Comparison of ENCODE assay signal across 1 cellular context in the genomic region with DNA sequence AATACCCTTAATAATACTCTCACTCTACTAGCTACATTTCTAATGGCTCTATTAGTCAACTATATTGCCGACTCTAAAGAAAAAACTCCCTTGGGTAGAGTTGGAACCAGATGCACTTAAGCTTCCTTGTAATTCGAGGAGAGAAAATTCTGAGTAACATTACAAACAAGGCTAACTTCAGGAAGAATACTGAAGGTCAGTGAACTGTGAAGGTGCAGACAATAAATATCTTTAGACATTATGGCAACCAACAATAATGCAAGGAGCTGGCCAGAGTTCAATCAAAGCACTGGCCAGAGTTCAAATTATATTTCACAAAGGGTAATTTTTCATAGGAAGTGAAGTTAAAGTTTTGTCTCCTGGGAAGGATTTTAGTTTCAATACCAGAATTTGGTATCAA.
TF ChIP-seq lines count a peak whose summit lies in the region.

No MANE protein-coding gene starts in this region.

TF ChIP-seq in GM23338, 12 proteins besides CTCF, POLR2A, EP300 and RAD21:
- TF ChIP-seq, protein P1, sequence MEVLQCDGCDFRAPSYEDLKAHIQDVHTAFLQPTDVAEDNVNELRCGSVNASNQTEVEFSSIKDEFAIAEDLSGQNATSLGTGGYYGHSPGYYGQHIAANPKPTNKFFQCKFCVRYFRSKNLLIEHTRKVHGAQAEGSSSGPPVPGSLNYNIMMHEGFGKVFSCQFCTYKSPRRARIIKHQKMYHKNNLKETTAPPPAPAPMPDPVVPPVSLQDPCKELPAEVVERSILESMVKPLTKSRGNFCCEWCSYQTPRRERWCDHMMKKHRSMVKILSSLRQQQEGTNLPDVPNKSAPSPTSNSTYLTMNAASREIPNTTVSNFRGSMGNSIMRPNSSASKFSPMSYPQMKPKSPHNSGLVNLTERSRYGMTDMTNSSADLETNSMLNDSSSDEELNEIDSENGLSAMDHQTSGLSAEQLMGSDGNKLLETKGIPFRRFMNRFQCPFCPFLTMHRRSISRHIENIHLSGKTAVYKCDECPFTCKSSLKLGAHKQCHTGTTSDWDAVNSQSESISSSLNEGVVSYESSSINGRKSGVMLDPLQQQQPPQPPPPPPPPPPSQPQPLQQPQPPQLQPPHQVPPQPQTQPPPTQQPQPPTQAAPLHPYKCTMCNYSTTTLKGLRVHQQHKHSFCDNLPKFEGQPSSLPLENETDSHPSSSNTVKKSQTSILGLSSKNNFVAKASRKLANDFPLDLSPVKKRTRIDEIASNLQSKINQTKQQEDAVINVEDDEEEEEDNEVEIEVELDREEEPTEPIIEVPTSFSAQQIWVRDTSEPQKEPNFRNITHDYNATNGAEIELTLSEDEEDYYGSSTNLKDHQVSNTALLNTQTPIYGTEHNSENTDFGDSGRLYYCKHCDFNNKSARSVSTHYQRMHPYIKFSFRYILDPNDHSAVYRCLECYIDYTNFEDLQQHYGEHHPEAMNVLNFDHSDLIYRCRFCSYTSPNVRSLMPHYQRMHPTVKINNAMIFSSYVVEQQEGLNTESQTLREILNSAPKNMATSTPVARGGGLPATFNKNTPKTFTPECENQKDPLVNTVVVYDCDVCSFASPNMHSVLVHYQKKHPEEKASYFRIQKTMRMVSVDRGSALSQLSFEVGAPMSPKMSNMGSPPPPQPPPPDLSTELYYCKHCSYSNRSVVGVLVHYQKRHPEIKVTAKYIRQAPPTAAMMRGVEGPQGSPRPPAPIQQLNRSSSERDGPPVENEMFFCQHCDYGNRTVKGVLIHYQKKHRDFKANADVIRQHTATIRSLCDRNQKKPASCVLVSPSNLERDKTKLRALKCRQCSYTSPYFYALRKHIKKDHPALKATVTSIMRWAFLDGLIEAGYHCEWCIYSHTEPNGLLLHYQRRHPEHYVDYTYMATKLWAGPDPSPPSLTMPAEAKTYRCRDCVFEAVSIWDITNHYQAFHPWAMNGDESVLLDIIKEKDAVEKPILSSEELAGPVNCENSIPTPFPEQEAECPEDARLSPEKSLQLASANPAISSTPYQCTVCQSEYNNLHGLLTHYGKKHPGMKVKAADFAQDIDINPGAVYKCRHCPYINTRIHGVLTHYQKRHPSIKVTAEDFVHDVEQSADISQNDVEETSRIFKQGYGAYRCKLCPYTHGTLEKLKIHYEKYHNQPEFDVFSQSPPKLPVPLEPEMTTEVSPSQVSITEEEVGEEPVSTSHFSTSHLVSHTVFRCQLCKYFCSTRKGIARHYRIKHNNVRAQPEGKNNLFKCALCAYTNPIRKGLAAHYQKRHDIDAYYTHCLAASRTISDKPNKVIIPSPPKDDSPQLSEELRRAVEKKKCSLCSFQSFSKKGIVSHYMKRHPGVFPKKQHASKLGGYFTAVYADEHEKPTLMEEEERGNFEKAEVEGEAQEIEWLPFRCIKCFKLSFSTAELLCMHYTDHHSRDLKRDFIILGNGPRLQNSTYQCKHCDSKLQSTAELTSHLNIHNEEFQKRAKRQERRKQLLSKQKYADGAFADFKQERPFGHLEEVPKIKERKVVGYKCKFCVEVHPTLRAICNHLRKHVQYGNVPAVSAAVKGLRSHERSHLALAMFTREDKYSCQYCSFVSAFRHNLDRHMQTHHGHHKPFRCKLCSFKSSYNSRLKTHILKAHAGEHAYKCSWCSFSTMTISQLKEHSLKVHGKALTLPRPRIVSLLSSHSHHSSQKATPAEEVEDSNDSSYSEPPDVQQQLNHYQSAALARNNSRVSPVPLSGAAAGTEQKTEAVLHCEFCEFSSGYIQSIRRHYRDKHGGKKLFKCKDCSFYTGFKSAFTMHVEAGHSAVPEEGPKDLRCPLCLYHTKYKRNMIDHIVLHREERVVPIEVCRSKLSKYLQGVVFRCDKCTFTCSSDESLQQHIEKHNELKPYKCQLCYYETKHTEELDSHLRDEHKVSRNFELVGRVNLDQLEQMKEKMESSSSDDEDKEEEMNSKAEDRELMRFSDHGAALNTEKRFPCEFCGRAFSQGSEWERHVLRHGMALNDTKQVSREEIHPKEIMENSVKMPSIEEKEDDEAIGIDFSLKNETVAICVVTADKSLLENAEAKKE (CRISPR knock-in tag; IDR thresholded peaks at IDR 0.05) = no peak
- TF ChIP-seq JUNB (IDR thresholded peaks at IDR 0.05; ENCODE audit: unreplicated experiment) = no peak
- no peak for TF ChIP-seq CREB1 (CRISPR knock-in tag; IDR thresholded peaks at IDR 0.05; ENCODE audit: low read depth)
- no peak for TF ChIP-seq EZH2phosphoT487 (IDR thresholded peaks at IDR 0.05; ENCODE audit: unreplicated experiment)
- TF ChIP-seq, protein P2, sequence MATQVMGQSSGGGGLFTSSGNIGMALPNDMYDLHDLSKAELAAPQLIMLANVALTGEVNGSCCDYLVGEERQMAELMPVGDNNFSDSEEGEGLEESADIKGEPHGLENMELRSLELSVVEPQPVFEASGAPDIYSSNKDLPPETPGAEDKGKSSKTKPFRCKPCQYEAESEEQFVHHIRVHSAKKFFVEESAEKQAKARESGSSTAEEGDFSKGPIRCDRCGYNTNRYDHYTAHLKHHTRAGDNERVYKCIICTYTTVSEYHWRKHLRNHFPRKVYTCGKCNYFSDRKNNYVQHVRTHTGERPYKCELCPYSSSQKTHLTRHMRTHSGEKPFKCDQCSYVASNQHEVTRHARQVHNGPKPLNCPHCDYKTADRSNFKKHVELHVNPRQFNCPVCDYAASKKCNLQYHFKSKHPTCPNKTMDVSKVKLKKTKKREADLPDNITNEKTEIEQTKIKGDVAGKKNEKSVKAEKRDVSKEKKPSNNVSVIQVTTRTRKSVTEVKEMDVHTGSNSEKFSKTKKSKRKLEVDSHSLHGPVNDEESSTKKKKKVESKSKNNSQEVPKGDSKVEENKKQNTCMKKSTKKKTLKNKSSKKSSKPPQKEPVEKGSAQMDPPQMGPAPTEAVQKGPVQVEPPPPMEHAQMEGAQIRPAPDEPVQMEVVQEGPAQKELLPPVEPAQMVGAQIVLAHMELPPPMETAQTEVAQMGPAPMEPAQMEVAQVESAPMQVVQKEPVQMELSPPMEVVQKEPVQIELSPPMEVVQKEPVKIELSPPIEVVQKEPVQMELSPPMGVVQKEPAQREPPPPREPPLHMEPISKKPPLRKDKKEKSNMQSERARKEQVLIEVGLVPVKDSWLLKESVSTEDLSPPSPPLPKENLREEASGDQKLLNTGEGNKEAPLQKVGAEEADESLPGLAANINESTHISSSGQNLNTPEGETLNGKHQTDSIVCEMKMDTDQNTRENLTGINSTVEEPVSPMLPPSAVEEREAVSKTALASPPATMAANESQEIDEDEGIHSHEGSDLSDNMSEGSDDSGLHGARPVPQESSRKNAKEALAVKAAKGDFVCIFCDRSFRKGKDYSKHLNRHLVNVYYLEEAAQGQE (IDR thresholded peaks at IDR 0.05; ENCODE audit: unreplicated experiment) = no peak
- no peak for TF ChIP-seq ZNF331 (CRISPR knock-in tag; IDR thresholded peaks at IDR 0.05; ENCODE audit: low read depth)
- no peak for TF ChIP-seq STAT1 (IDR thresholded peaks at IDR 0.05; ENCODE audit: unreplicated experiment)
